ENCODE assay signal across 24 cellular contexts in the genomic region with DNA sequence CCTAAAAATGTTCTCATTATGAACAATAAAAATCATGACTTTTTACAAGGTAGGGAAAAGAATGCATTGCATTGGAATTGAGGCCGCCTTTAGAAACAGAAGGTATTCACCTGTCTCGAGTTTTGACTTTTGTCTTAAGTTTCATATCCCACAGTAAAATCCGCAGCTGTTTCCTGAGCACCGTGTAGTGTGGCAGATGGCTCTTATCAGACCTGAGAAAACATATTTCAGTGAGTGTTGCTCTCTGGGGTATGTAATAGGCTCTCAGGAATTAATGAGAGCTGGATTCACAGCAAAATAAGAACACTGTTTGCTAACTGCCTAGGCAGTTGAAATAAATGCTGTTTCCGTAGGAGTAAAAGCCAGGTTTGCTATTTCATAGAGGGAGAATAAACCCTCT.
DNase-seq lines count a peak whose midpoint lies in the region; ATAC-seq and TF ChIP-seq lines count a peak whose summit lies in the region.
"Had no signal": no experiment of that assay in that cellular context is flagged by ENCODE, and none has a peak within 500 bp of the region (broad histone marks: within the 10 kb centered on the region; RNA-seq: fewer than 3 reads in every experiment).

No MANE protein-coding gene starts in this region.

- no peaks in the 10 kb centered on the region for H3K4me1 Mint-ChIP-seq in CD4-positive, alpha-beta T cell (ENCODE audit: low read depth)
- H3K4me1 Mint-ChIP-seq in immature natural killer cell: no peaks in the 10 kb centered on the region
- H3K4me1 Mint-ChIP-seq: activated CD4-positive, alpha-beta T cell treated with anti-CD3 and anti-CD28 coated beads, Interleukin-2, amount 10 ng/mL, durations not matched to agents 7 days and 5 days; activated naive CD8-positive, alpha-beta T cell treated with anti-CD3 and anti-CD28 coated beads, Interleukin-2, amount 50 U/mL, for 24 hours; T-cell had no signal

- H3K9me3 ChIP-seq in CD4-positive, alpha-beta T cell (ENCODE audit: control insufficient read depth, low read length): no peaks in the 10 kb centered on the region
- H3K9me3 ChIP-seq: BLaER1, colonic mucosa, left lung, pancreas had no signal

- no peak for ATAC-seq in CD4-positive, alpha-beta T cell (ENCODE audit: poor library complexity)
- ATAC-seq in left cardiac atrium: no peak
- ATAC-seq: activated naive CD8-positive, alpha-beta T cell treated with anti-CD3 and anti-CD28 coated beads, Interleukin-2, amount 50 U/mL, for 24 hours; left lung; right cardiac atrium; T-cell had no signal

- intact Hi-C loops in CD4-positive, alpha-beta T cell (cut with DNase I, micrococcal nuclease): no loop called here
- intact Hi-C loops in left cardiac atrium (cut with DNase I): no loop called here

- no peaks in the 10 kb centered on the region for H3K36me3 Mint-ChIP-seq in CD4-positive, alpha-beta T cell (ENCODE audit: low read depth)
- peaks cover 0 to 3% (median 0%) of the 10 kb centered on the region in 3 donors for H3K36me3 Mint-ChIP-seq in immature natural killer cell
- H3K36me3 Mint-ChIP-seq: T-cell had no signal

- no peaks in the 10 kb centered on the region for H3K27me3 Mint-ChIP-seq in CD4-positive, alpha-beta T cell
- no peaks in the 10 kb centered on the region for H3K27me3 Mint-ChIP-seq in immature natural killer cell (ENCODE audit: low read depth in 3 of 3)
- H3K27me3 Mint-ChIP-seq: activated CD4-positive, alpha-beta T cell treated with anti-CD3 and anti-CD28 coated beads, Interleukin-2, amount 10 ng/mL, durations not matched to agents 7 days and 5 days; activated naive CD8-positive, alpha-beta T cell treated with anti-CD3 and anti-CD28 coated beads, Interleukin-2, amount 50 U/mL, for 24 hours; T-cell had no signal

- no peak overlapping the region for H3K27ac Mint-ChIP-seq in CD4-positive, alpha-beta T cell
- no peak overlapping the region for H3K27ac Mint-ChIP-seq in immature natural killer cell
- H3K27ac Mint-ChIP-seq: activated CD4-positive, alpha-beta T cell treated with anti-CD3 and anti-CD28 coated beads, Interleukin-2, amount 10 ng/mL, durations not matched to agents 7 days and 5 days; activated naive CD8-positive, alpha-beta T cell treated with anti-CD3 and anti-CD28 coated beads, Interleukin-2, amount 50 U/mL, for 24 hours; activated T-helper 2 cell treated with anti-CD3 and anti-CD28 coated beads, Interferon-gamma antibody, Interleukin-2, Interleukin-4, amounts not matched to agents 10 μg/mL and 5 μg/mL and 100 μg/mL, durations not matched to agents 14 hours and 24 hours and 36 hours; T-cell had no signal

- H3K4me3 Mint-ChIP-seq in CD4-positive, alpha-beta T cell: no peak overlapping the region
- no peak overlapping the region for H3K4me3 Mint-ChIP-seq in immature natural killer cell
- H3K4me3 Mint-ChIP-seq: activated CD4-positive, alpha-beta T cell treated with anti-CD3 and anti-CD28 coated beads, Interleukin-2, amount 10 ng/mL, durations not matched to agents 7 days and 5 days; activated naive CD8-positive, alpha-beta T cell treated with anti-CD3 and anti-CD28 coated beads, Interleukin-2, amount 50 U/mL, for 24 hours; nephron; T-cell had no signal

- CTCF ChIA-PET in CD4-positive, alpha-beta T cell (lab: Charles Lee): no interaction called here

- no peak overlapping the region for H3K27ac ChIP-seq in CD4-positive, alpha-beta T cell (ENCODE audit: low read depth, low read length)
- H3K27ac ChIP-seq: BLaER1, brain microvascular endothelial cell, colonic mucosa, left lung, pancreas had no signal

- DNase-seq in DMS153 (lab: John Stamatoyannopoulos, UW) (peak; percentile 87), NCI-H1694 (lab: John Stamatoyannopoulos, UW) (peak; percentile 43), NCI-H2196 (lab: John Stamatoyannopoulos, UW; ENCODE audit: unreplicated experiment) (peak; percentile 39), SHP77 (lab: John Stamatoyannopoulos, UW) (peak; percentile 14 to 27), left cardiac atrium (no peak), immature natural killer cell (no peak), T-helper 1 cell (no peak)
- no peak for DNase-seq in CD4-positive, alpha-beta T cell
- DNase-seq: activated CD4-positive, alpha-beta T cell treated with anti-CD3 and anti-CD28 coated beads, Interleukin-2, amount 10 ng/mL, durations not matched to agents 7 days and 5 days; activated naive CD8-positive, alpha-beta T cell treated with anti-CD3 and anti-CD28 coated beads, Interleukin-2, amount 50 U/mL, for 24 hours; brain microvascular endothelial cell; Calu3; colonic mucosa; GF-D8; left lung; NCI-H226; pancreas; right cardiac atrium; SIG-M5; stimulated activated CD8-positive, alpha-beta memory T cell treated with anti-CD3 and anti-CD28 coated beads, Interleukin-4, amount 100 ng/mL, for 48 hours; T-cell had no signal

- peaks cover 7% of the 10 kb centered on the region for H3K9me3 Mint-ChIP-seq in CD4-positive, alpha-beta T cell
- H3K9me3 Mint-ChIP-seq in immature natural killer cell: peaks cover 0 to 18% (median 1%) of the 10 kb centered on the region in 6 donors
- H3K9me3 Mint-ChIP-seq: activated CD4-positive, alpha-beta T cell treated with anti-CD3 and anti-CD28 coated beads, Interleukin-2, amount 10 ng/mL, durations not matched to agents 7 days and 5 days; activated T-helper 2 cell treated with anti-CD3 and anti-CD28 coated beads, Interferon-gamma antibody, Interleukin-2, Interleukin-4, amounts not matched to agents 10 μg/mL and 5 μg/mL and 100 μg/mL, durations not matched to agents 14 hours and 24 hours and 36 hours; nephron had no signal

- POLR2A ChIA-PET in CD4-positive, alpha-beta T cell (lab: Charles Lee): no interaction called here

- H3K27me3 ChIP-seq in CD4-positive, alpha-beta T cell (ENCODE audit: control insufficient read depth, insufficient read depth, low read length): no peaks in the 10 kb centered on the region
- H3K27me3 ChIP-seq: BLaER1, brain microvascular endothelial cell, colonic mucosa, left lung, pancreas had no signal

- no peak for TF ChIP-seq CTCF in CD4-positive, alpha-beta T cell (IDR thresholded peaks at IDR 0.05)

Comparison
In these comparisons a context has a peak if more than half of its experiments do, and no peak if none do; other contexts are left out.
1. DNase-seq: peak in DMS153 (single experiment), NCI-H1694 (single experiment), NCI-H2196 (single experiment) and SHP77 (2 of 2); none in CD4-positive, alpha-beta T cell (0 of 10), left cardiac atrium (single experiment), immature natural killer cell (0 of 3) and T-helper 1 cell (0 of 5).